In genomic region chr15:39376371-39376909, GRCh38 we compare ENCODE assay signal across 21 cellular contexts.
DNase-seq lines count a peak whose midpoint lies in the region; ATAC-seq, FAIRE-seq and TF ChIP-seq lines count a peak whose summit lies in the region.
"Had no signal": no experiment of that assay in that cellular context is flagged by ENCODE, and none has a peak within 500 bp of the region (broad histone marks: within the 10 kb centered on the region; RNA-seq: fewer than 3 reads in every experiment).

No MANE protein-coding gene starts in this region.

- no peaks in the 10 kb centered on the region for H4K20me1 ChIP-seq in OCI-LY3 (ENCODE audit: insufficient read depth, low read length)

- H3K79me2 ChIP-seq in OCI-LY3 (ENCODE audit: low read length), result no peaks in the 10 kb centered on the region

- no peaks in the 10 kb centered on the region for H3K27me3 ChIP-seq in OCI-LY3 (ENCODE audit: low read depth, low read length)
- H3K27me3 ChIP-seq: foreskin keratinocyte had no signal

- H2AFZ ChIP-seq in OCI-LY3 (ENCODE audit: low read depth, low read length), result no peak overlapping the region

- H3K4me3 ChIP-seq in OCI-LY3 (ENCODE audit: low read length), result no peak overlapping the region

- peaks cover 33% of the 10 kb centered on the region for H3K4me1 ChIP-seq in OCI-LY3 (ENCODE audit: low read length)
- H3K4me1 ChIP-seq: foreskin keratinocyte had no signal

- no peak for FAIRE-seq in H54 (lab: Jason Lieb, UNC)
- FAIRE-seq: colon, kidney had no signal

- no peak for TF ChIP-seq POLR2A in H54 (IDR thresholded peaks at IDR 0.05; ENCODE audit: low read depth, low read length)

- H3K4me2 ChIP-seq in OCI-LY3 (ENCODE audit: low read length), result peak overlapping the region; percentile 33

- no peak for TF ChIP-seq CTCF in OCI-LY3 (IDR thresholded peaks at IDR 0.05; ENCODE audit: low read depth, low read length)

- DNase-seq in EH (ENCODE audit: low read depth) (peak; percentile 44), fibroblast of gingiva (ENCODE audit: low read depth) (peak; percentile 83), renal cortical epithelial cell (ENCODE audit: low read depth) (peak; percentile 77), H54 (ENCODE audit: insufficient read length, low spot score) (no peak)
- no peak for DNase-seq in stimulated activated naive CD4-positive, alpha-beta T cell treated with Interleukin-2 at 50 U/mL for 16 hours (lab: John Stamatoyannopoulos, UW)
- DNase-seq in activated effector memory CD4-positive, alpha-beta T cell treated with anti-CD3 and anti-CD28 coated beads, Interleukin-2, amount 50 U/mL, for 16 hours, result no peak
- DNase-seq: activated CD4-positive, alpha-beta T cell treated with anti-CD3 and anti-CD28 coated beads for 4 hours; activated naive CD4-positive, alpha-beta T cell; EL; foreskin keratinocyte; hypothalamus; KG1; kidney; NCI-H2171 treated with DMSO at 0.1 percent for 48 hours; RPMI8226; stimulated activated naive CD8-positive, alpha-beta T cell treated with anti-CD3 and anti-CD28 coated beads, Interleukin-15, Interleukin-2, amounts not matched to agents 100 U/mL and 50 U/mL, for 24 hours; trophoblast cell had no signal

- ATAC-seq in GM21737 (IDR thresholded peaks at IDR 0.05; ENCODE audit: unreplicated experiment), result no peak
- ATAC-seq: foreskin keratinocyte; HCT116; stimulated activated naive CD8-positive, alpha-beta T cell treated with anti-CD3 and anti-CD28 coated beads, Interleukin-15, Interleukin-2, amounts not matched to agents 100 U/mL and 50 U/mL, for 24 hours had no signal

- H3K36me3 ChIP-seq in OCI-LY3 (replicated peaks; ENCODE audit: low read depth, low read length), result no peaks in the 10 kb centered on the region

- H3K9ac ChIP-seq in OCI-LY3 (ENCODE audit: low read length), result no peak overlapping the region

- no peak overlapping the region for H3K27ac ChIP-seq in OCI-LY3 (ENCODE audit: low read length)
- H3K27ac ChIP-seq: foreskin keratinocyte had no signal

- no peaks in the 10 kb centered on the region for H3K9me3 ChIP-seq in OCI-LY3 (ENCODE audit: insufficient read depth, low read length)

Comparison
In these comparisons a context has a peak if more than half of its experiments do, and no peak if none do; other contexts are left out.
1. DNase-seq: peak in EH (single experiment), fibroblast of gingiva (single experiment) and renal cortical epithelial cell (single experiment); none in H54 (single experiment), stimulated activated naive CD4-positive, alpha-beta T cell treated with Interleukin-2 at 50 U/mL for 16 hours (single experiment) and activated effector memory CD4-positive, alpha-beta T cell treated with anti-CD3 and anti-CD28 coated beads, Interleukin-2, amount 50 U/mL, for 16 hours (single experiment).